In the genomic region with DNA sequence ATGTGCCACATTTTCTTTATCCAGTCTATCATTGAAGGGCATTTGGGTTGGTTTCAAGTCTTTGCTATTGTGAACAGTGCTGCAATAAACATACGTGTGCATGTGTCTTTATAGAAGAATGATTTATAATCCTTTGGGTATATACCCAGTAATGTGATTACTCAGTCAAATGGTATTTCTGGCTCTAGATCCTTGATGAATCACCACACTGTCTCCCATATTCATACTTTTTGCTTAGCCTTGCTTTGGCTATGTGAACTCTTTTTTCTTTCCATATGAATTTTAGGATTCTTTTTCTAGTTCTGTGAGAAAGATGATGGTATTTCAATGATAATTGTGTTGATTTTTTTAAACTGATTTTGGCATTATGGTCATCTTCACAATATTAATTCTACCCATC, we compare ENCODE assay signal across 8 cellular contexts.
DNase-seq lines count a peak whose midpoint lies in the region; FAIRE-seq and TF ChIP-seq lines count a peak whose summit lies in the region.
"Not testable (repeated sequence)": the region's sequence is repeated elsewhere in the genome, so short reads cannot be mapped to it uniquely, and the experiment has no call there.

No MANE protein-coding gene starts in this region.

- TF ChIP-seq CTCF in HFFc6 (IDR thresholded peaks at IDR 0.05); astrocyte (IDR thresholded peaks at IDR 0.05; ENCODE audit: insufficient read depth, low read depth, low read length); epithelial cell of esophagus (IDR thresholded peaks at IDR 0.05; ENCODE audit: insufficient read depth, low read depth, low read length, missing control alignments); fibroblast of villous mesenchyme (IDR thresholded peaks at IDR 0.05; ENCODE audit: insufficient read depth, low read depth, low read length): not testable (repeated sequence)

- peaks cover 14% of the 10 kb centered on the region for H3K4me1 Mint-ChIP-seq in HFFc6 (ENCODE audit: low read depth)
- not testable (repeated sequence) for H3K4me1 Mint-ChIP-seq in astrocyte (ENCODE audit: low read depth, unreplicated experiment)

- not testable (repeated sequence) for H3K4me1 ChIP-seq in astrocyte (ENCODE audit: insufficient read depth, low read length); mesenchymal stem cell (ENCODE audit: control insufficient read depth, insufficient read depth, low read depth, low read length)

- peaks cover 23% of the 10 kb centered on the region for H3K36me3 Mint-ChIP-seq in HFFc6 (ENCODE audit: low read depth)
- not testable (repeated sequence) for H3K36me3 Mint-ChIP-seq in astrocyte (ENCODE audit: low read depth, unreplicated experiment)

- WGBS in mesenchymal stem cell: no CpG with 5 or more reads among the region's 1 CpG

- not testable (repeated sequence) for H4K8ac ChIP-seq in mesenchymal stem cell (ENCODE audit: low read length)

- not testable (repeated sequence) for H3K23ac ChIP-seq in mesenchymal stem cell (ENCODE audit: low read length in 2 of 2)

- H3K79me2 ChIP-seq in astrocyte (ENCODE audit: insufficient read depth, low read length): not testable (repeated sequence)

- not testable (repeated sequence) for H3K36me3 ChIP-seq in astrocyte (ENCODE audit: insufficient read depth, low read length); mesenchymal stem cell (ENCODE audit: control insufficient read depth in 1 of 2, insufficient read depth in 2 of 2, low read depth in 1 of 2, low read length in 2 of 2)

- H3K4me3 ChIP-seq in astrocyte (ENCODE audit: insufficient read depth, low read depth, low read length); epithelial cell of esophagus (ENCODE audit: low read length); fibroblast of villous mesenchyme (ENCODE audit: low read depth, low read length); mesenchymal stem cell (ENCODE audit: insufficient read depth in 1 of 2, low read depth in 1 of 2, low read length in 2 of 2): not testable (repeated sequence)

- not testable (repeated sequence) for H4K91ac ChIP-seq in mesenchymal stem cell (ENCODE audit: low read length)

- not testable (repeated sequence) for H2BK120ac ChIP-seq in mesenchymal stem cell (ENCODE audit: low read depth, low read length)

- H3K9ac ChIP-seq in astrocyte (ENCODE audit: low read length); mesenchymal stem cell (ENCODE audit: low read length): not testable (repeated sequence)

- FAIRE-seq in RCC 7860 (lab: Jason Lieb, UNC); astrocyte (lab: Jason Lieb, UNC): not testable (repeated sequence)

- H3K27me3 Mint-ChIP-seq in HFFc6 (ENCODE audit: insufficient read depth); astrocyte (ENCODE audit: low read depth, unreplicated experiment): not testable (repeated sequence)

- H4K20me1 ChIP-seq in astrocyte (ENCODE audit: insufficient read depth, low read length): not testable (repeated sequence)

- H3K27me3 ChIP-seq in astrocyte (ENCODE audit: insufficient read depth, low read length); mesenchymal stem cell (ENCODE audit: control insufficient read depth in 1 of 2, insufficient read depth in 1 of 2, low read length in 2 of 2): not testable (repeated sequence)

- not testable (repeated sequence) for H3K4ac ChIP-seq in mesenchymal stem cell (ENCODE audit: low read depth in 1 of 2, low read length in 2 of 2)

- H3K9me3 Mint-ChIP-seq in HFFc6; astrocyte (ENCODE audit: unreplicated experiment): not testable (repeated sequence)

- not testable (repeated sequence) for H3K14ac ChIP-seq in mesenchymal stem cell (ENCODE audit: low read length in 2 of 2)

- H3K79me1 ChIP-seq in mesenchymal stem cell (replicated peaks; ENCODE audit: low read length, poor library complexity, severe bottlenecking): not testable (repeated sequence)

- not testable (repeated sequence) for H3K9me3 ChIP-seq in astrocyte (ENCODE audit: insufficient read depth, low read depth, low read length)
- peaks cover 24% of the 10 kb centered on the region for H3K9me3 ChIP-seq in mesenchymal stem cell (ENCODE audit: control insufficient read depth, low read length)

- peak; percentile 78 for DNase-seq in A172 (ENCODE audit: low spot score)
- peak; percentile 83 for DNase-seq in EH (ENCODE audit: low read depth)
- peak; percentile 59 for DNase-seq in HFFc6
- peak; percentile 72 for DNase-seq in RCC 7860 (ENCODE audit: low spot score)
- DNase-seq in astrocyte (ENCODE audit: low read depth): peak; percentile 57
- DNase-seq in epithelial cell of esophagus (ENCODE audit: low read depth): peak; percentile 83
- DNase-seq in fibroblast of villous mesenchyme (ENCODE audit: low read depth): peak; percentile 23
- peak; percentile 30 for DNase-seq in mesenchymal stem cell

- not testable (repeated sequence) for H2BK12ac ChIP-seq in mesenchymal stem cell (ENCODE audit: low read length in 2 of 2)

- not testable (repeated sequence) for H3K27ac ChIP-seq in astrocyte (ENCODE audit: low read depth, low read length); mesenchymal stem cell (ENCODE audit: low read length, poor library complexity, severe bottlenecking)

- H2AFZ ChIP-seq in astrocyte (ENCODE audit: low read depth, low read length); mesenchymal stem cell (ENCODE audit: low read depth, low read length): not testable (repeated sequence)

- not testable (repeated sequence) for H3K18ac ChIP-seq in mesenchymal stem cell (ENCODE audit: low read depth in 1 of 2, low read length in 2 of 2)

- H3K27ac Mint-ChIP-seq in HFFc6: not testable (repeated sequence)
- peak overlapping the region; percentile 49 for H3K27ac Mint-ChIP-seq in astrocyte (ENCODE audit: unreplicated experiment)

- peak overlapping the region; percentile 19 for H3K4me2 ChIP-seq in astrocyte (ENCODE audit: low read length)
- not testable (repeated sequence) for H3K4me2 ChIP-seq in mesenchymal stem cell (ENCODE audit: low read length, poor library complexity, severe bottlenecking)

- H3K4me3 Mint-ChIP-seq in HFFc6; astrocyte (ENCODE audit: unreplicated experiment): not testable (repeated sequence)

- H2BK15ac ChIP-seq in mesenchymal stem cell (ENCODE audit: low read depth, poor library complexity, severe bottlenecking): not testable (repeated sequence)

- H2AK5ac ChIP-seq in mesenchymal stem cell (ENCODE audit: low read length, severe bottlenecking): not testable (repeated sequence)

- H2BK5ac ChIP-seq in mesenchymal stem cell (ENCODE audit: low read depth, low read length, poor library complexity, severe bottlenecking): not testable (repeated sequence)

Comparison
In these comparisons a context has a peak if more than half of its experiments do, and no peak if none do; other contexts are left out.
1. DNase-seq: peak in every context shown above with its lines; median percentile 83 in EH; 83 in epithelial cell of esophagus; 78 in A172; 72 in RCC 7860; 59 in HFFc6; 57 in astrocyte; 30 in mesenchymal stem cell; 23 in fibroblast of villous mesenchyme.